14 cellular contexts compared by ENCODE assay signal in the genomic region with DNA sequence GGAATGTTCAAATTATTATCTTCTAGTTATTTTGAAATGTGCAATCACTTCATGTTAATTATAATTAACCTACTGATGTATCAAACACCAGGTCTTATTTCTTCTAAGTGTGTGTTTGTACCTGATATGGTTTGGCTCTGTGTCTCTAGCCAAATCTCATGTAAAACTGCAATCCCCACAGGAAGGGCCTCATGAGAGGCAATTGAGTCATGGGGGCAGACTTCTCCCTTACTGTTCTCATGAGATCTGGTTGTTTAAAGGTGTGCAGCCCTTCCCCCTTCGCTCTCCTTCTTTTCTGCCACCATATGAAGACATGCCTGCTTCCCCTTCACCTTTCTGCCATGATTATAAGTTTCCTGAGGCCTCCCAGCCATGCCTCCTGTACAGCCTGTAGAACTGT.
"Had no signal": no experiment of that assay in that cellular context is flagged by ENCODE, and none has a peak within 500 bp of the region (broad histone marks: within the 10 kb centered on the region; RNA-seq: fewer than 3 reads in every experiment).

No MANE protein-coding gene starts in this region.

- H3K27ac Mint-ChIP-seq: nephron progenitor cell had no signal

- DNase-seq: foreskin keratinocyte; heart right ventricle; mucosa of descending colon; nephron progenitor cell; right lobe of liver; SIG-M5; stimulated activated naive CD4-positive, alpha-beta T cell treated with Interleukin-2 at 50 U/mL for 16 hours; T1000; testis; upper lobe of right lung had no signal

- H3K4me1 ChIP-seq: heart right ventricle, prostate gland, right lobe of liver, testis, upper lobe of right lung had no signal

- H3K36me3 ChIP-seq: cardiac muscle cell, heart right ventricle, prostate gland, right lobe of liver, upper lobe of right lung had no signal

- ATAC-seq: foreskin keratinocyte, heart right ventricle, left lobe of liver, mucosa of descending colon, right lobe of liver, upper lobe of right lung had no signal

- H3K4me3 Mint-ChIP-seq: nephron progenitor cell had no signal

- H3K27me3 ChIP-seq: cardiac muscle cell, foreskin keratinocyte, right lobe of liver, testis, upper lobe of right lung had no signal

- H3K4me3 ChIP-seq: cardiac muscle cell, heart right ventricle, mucosa of descending colon, prostate gland, right lobe of liver, testis, upper lobe of right lung had no signal

- H3K9me3 ChIP-seq: heart right ventricle, mucosa of descending colon, prostate gland, right lobe of liver, testis, upper lobe of right lung had no signal

- H3K27ac ChIP-seq: cardiac muscle cell, foreskin keratinocyte, heart right ventricle, prostate gland, right lobe of liver, testis, upper lobe of right lung, VCaP had no signal

- H3K4me1 Mint-ChIP-seq: nephron progenitor cell had no signal
